9 cellular contexts compared by ENCODE assay signal in the genomic region with DNA sequence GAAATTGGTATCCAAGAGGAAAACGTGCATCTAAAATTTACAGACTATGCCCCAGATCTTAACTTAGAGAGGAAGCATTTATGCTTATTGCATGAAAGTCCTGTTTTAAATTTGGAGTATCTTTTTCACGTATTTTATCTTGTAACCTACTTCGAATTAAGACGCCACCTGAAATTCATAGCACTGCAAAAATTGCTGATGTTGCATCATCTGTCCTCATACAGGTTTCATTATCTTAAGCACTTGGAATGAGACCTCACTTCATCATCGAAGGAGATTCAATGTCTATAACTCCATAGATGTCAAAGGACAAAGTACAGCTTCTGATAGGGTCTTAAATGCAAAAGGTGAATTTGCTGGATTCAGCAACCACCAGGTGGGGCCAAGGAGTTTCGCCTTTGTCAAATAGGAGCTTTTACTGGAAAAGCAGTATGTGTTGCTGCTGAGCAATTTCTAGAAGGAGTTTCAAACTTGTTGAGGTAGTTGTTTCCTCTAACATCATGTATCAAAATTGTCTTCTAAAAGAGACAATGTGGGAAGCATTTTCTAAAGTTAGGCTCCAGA.
A peak's percentile ranks its signal among the peaks of the same experiment; 100 is the strongest.
DNase-seq lines count a peak whose midpoint lies in the region; ATAC-seq and TF ChIP-seq lines count a peak whose summit lies in the region.
"Had no signal": no experiment of that assay in that cellular context is flagged by ENCODE, and none has a peak within 500 bp of the region (broad histone marks: within the 10 kb centered on the region; RNA-seq: fewer than 3 reads in every experiment).

No MANE protein-coding gene starts in this region.

- ATAC-seq in HG03354 (IDR thresholded peaks at IDR 0.05; ENCODE audit: poor library complexity, severe bottlenecking, unreplicated experiment) = no peak

- peak; percentile 55 for TF ChIP-seq CTCF in A673 (conservative IDR thresholded peaks at IDR 0.05; ENCODE audit: low read depth, low read length)
- TF ChIP-seq CTCF in GM13977 (IDR thresholded peaks at IDR 0.05; ENCODE audit: extremely low read depth, insufficient read depth, missing control alignments) = peak; percentile 37
- TF ChIP-seq CTCF in OCI-LY3 (IDR thresholded peaks at IDR 0.05; ENCODE audit: low read depth, low read length) = peak; percentile 67
- TF ChIP-seq CTCF in fibroblast of villous mesenchyme (IDR thresholded peaks at IDR 0.05; ENCODE audit: insufficient read depth, low read depth, low read length) = peak; percentile 55

- POLR2A ChIA-PET in A673 (lab: Charles Lee; ENCODE audit: low non-redundant PET) = no interaction called here

- H3K4me3 ChIP-seq in A673 (ENCODE audit: low read depth, low read length, poor library complexity, severe bottlenecking) = no peak overlapping the region
- H3K4me3 ChIP-seq in OCI-LY3 (ENCODE audit: low read length) = no peak overlapping the region
- no peak overlapping the region for H3K4me3 ChIP-seq in fibroblast of villous mesenchyme (ENCODE audit: low read depth, low read length)

- H3K27me3 ChIP-seq in A673 (replicated peaks; ENCODE audit: insufficient read depth, low read depth, low read length, poor library complexity) (peaks cover 17% of the 10 kb centered on the region), OCI-LY3 (ENCODE audit: low read depth, low read length) (no peaks in the 10 kb centered on the region)

- H4K20me1 ChIP-seq in OCI-LY3 (ENCODE audit: insufficient read depth, low read length) = no peaks in the 10 kb centered on the region

- in situ Hi-C loops in GM13977 (cut with MboI; ENCODE audit: low pct_unique_long_range_greater_than_20kb, low sequenced_read_pairs, unreplicated experiment) = no loop called here

- H3K36me3 ChIP-seq in A673 (ENCODE audit: insufficient read depth, low read length, poor library complexity, severe bottlenecking) (no peaks in the 10 kb centered on the region), OCI-LY3 (replicated peaks; ENCODE audit: low read depth, low read length) (no peaks in the 10 kb centered on the region)

- no peaks in the 10 kb centered on the region for H3K36me3 Mint-ChIP-seq in immature natural killer cell

- CTCF ChIA-PET in A673 (lab: Charles Lee) = interaction anchor here (0.5 kb wide), 1 partner anchor 214 kb away, joined by 3 read pairs; no protein-coding TSS in a partner anchor

- H3K27ac ChIP-seq in A673 (ENCODE audit: low read depth, low read length, poor library complexity, severe bottlenecking) = no peak overlapping the region
- H3K27ac ChIP-seq in OCI-LY3 (ENCODE audit: low read length) = no peak overlapping the region

- H3K9ac ChIP-seq in OCI-LY3 (ENCODE audit: low read length) = no peak overlapping the region

- H3K4me3 Mint-ChIP-seq in immature natural killer cell = no peak overlapping the region
- H3K4me3 Mint-ChIP-seq: T-helper 1 cell treated with Interleukin-12 subunit alpha and Interleukin-12 subunit beta and Interleukin-4 antibody, amounts not matched to agents 30 μg/mL and 1 μg/mL, for 36 hours had no signal

- peaks cover 0 to 3% (median 0%) of the 10 kb centered on the region in 3 donors for H3K27me3 Mint-ChIP-seq in immature natural killer cell (ENCODE audit: low read depth in 3 of 3)

- H3K4me1 Mint-ChIP-seq in immature natural killer cell = no peaks in the 10 kb centered on the region

- H3K9me3 ChIP-seq in A673 (ENCODE audit: low read depth, low read length, poor library complexity, severe bottlenecking) (no peaks in the 10 kb centered on the region), OCI-LY3 (ENCODE audit: insufficient read depth, low read length) (no peaks in the 10 kb centered on the region)

- H3K9me3 Mint-ChIP-seq in immature natural killer cell = peaks cover 0 to 14% (median 1%) of the 10 kb centered on the region in 6 donors
- H3K9me3 Mint-ChIP-seq: T-helper 1 cell treated with Interleukin-12 subunit alpha and Interleukin-12 subunit beta and Interleukin-4 antibody, amounts not matched to agents 30 μg/mL and 1 μg/mL, for 36 hours had no signal

- H3K4me1 ChIP-seq in A673 (ENCODE audit: insufficient read depth, low read length, poor library complexity, severe bottlenecking) (no peaks in the 10 kb centered on the region), OCI-LY3 (ENCODE audit: low read length) (no peaks in the 10 kb centered on the region)

- 0 out of 2 replicates have a peak overlapping the region, but pooled peaks have one; percentile 32 for H2AFZ ChIP-seq in OCI-LY3 (ENCODE audit: low read depth, low read length)

- intact Hi-C loops in A673 (cut with micrococcal nuclease; ENCODE audit: unreplicated experiment) = loop anchor here (5.0 kb wide), 1 partner anchor 55 kb away; no protein-coding TSS in a partner anchor

- no peaks in the 10 kb centered on the region for H3K79me2 ChIP-seq in OCI-LY3 (ENCODE audit: low read length)

- H3K27ac Mint-ChIP-seq in immature natural killer cell = no peak overlapping the region
- H3K27ac Mint-ChIP-seq: T-helper 1 cell treated with Interleukin-12 subunit alpha and Interleukin-12 subunit beta and Interleukin-4 antibody, amounts not matched to agents 30 μg/mL and 1 μg/mL, for 36 hours had no signal

- no peak overlapping the region; the same call in 1 of the 2 replicates for H3K4me2 ChIP-seq in OCI-LY3 (ENCODE audit: low read length)

- BruUV-seq in A673 (replicated peaks; lab: Mats Ljungman, UMichigan) = no TSS peak

- peak; percentile 11 for DNase-seq in A673 (ENCODE audit: low spot score)
- DNase-seq in GM13977 (ENCODE audit: low spot score) = peak; percentile 8
- DNase-seq in fibroblast of villous mesenchyme (ENCODE audit: low read depth) = peak; percentile 27
- no peak for DNase-seq in mesenteric fat pad (ENCODE audit: low spot score)
- DNase-seq in T1000 (lab: John Stamatoyannopoulos, UW) = no peak
- DNase-seq in immature natural killer cell = no peak

Comparison
In these comparisons a context has a peak if more than half of its experiments do, and no peak if none do; other contexts are left out.
1. DNase-seq: peak in A673 (single experiment), GM13977 (single experiment) and fibroblast of villous mesenchyme (single experiment); none in mesenteric fat pad (single experiment), T1000 (single experiment) and immature natural killer cell (0 of 3).
2. Peak in every context shown above with its lines, with median percentiles within 50 percentile points of each other: CTCF ChIP-seq.